In genomic region chr2:10301946-10302478, GRCh38 we compare ENCODE assay signal across 8 cellular contexts. TPM values are rescaled to one million over a fixed set of nuclear protein-coding genes. Genes with fewer than 3 reads are reported as not detected.
A peak's percentile ranks its signal among the peaks of the same experiment; 100 is the strongest.
DNase-seq lines count a peak whose midpoint lies in the region; ATAC-seq and TF ChIP-seq lines count a peak whose summit lies in the region.

No MANE protein-coding gene starts in this region.

- peak overlapping the region; percentile 67 for H3K4me3 Mint-ChIP-seq in activated CD4-positive, alpha-beta T cell treated with anti-CD3 and anti-CD28 coated beads for 36 hours
- H3K4me3 Mint-ChIP-seq in stimulated activated memory B cell treated with anti-CD40 and anti-IgM and Interleukin-4, amounts not matched to agents 10 μg/mL and 1 μg/mL and 100 μg/mL, for 72 hours: peak overlapping the region; percentile 60

- intact Hi-C loops in activated CD4-positive, alpha-beta T cell treated with anti-CD3 and anti-CD28 coated beads for 36 hours (cut with DNase I, micrococcal nuclease): loop anchor here (1.0 to 10.0 kb wide), 15 partner anchors 29 to 1467 kb away; partner anchors contain the start of genes ODC1 (in 2 of the 2), CPSF3 (in 1 of the 2), GRHL1 (in 1 of the 2) and ITGB1BP1 (in 1 of the 2)

- peak overlapping the region; percentile 65 for H3K27ac Mint-ChIP-seq in activated CD4-positive, alpha-beta T cell treated with anti-CD3 and anti-CD28 coated beads for 36 hours
- peak overlapping the region; percentile 74 for H3K27ac Mint-ChIP-seq in stimulated activated memory B cell treated with anti-CD40 and anti-IgM and Interleukin-4, amounts not matched to agents 10 μg/mL and 1 μg/mL and 100 μg/mL, for 72 hours

- H3K36me3 Mint-ChIP-seq in activated CD4-positive, alpha-beta T cell treated with anti-CD3 and anti-CD28 coated beads for 36 hours (ENCODE audit: low read depth): peaks cover 7% of the 10 kb centered on the region
- no peaks in the 10 kb centered on the region for H3K36me3 Mint-ChIP-seq in stimulated activated memory B cell treated with anti-CD40 and anti-IgM and Interleukin-4, amounts not matched to agents 10 μg/mL and 1 μg/mL and 100 μg/mL, for 72 hours

- H3K9ac ChIP-seq in iPS-15b (ENCODE audit: low read depth, low read length): peak overlapping the region; percentile 37

- ATAC-seq in activated CD4-positive, alpha-beta T cell treated with anti-CD3 and anti-CD28 coated beads for 36 hours: no peak
- ATAC-seq in stimulated activated memory B cell treated with anti-CD40 and anti-IgM and Interleukin-4, amounts not matched to agents 10 μg/mL and 1 μg/mL and 100 μg/mL, for 72 hours: no peak
- ATAC-seq in HG03139 (IDR thresholded peaks at IDR 0.05; ENCODE audit: unreplicated experiment): no peak

- TF ChIP-seq CTCF in WI38 (IDR thresholded peaks at IDR 0.05; ENCODE audit: low read depth, low read length): no peak

- POLR2A ChIA-PET in activated CD4-positive, alpha-beta T cell treated with anti-CD3 and anti-CD28 coated beads for 36 hours (lab: Charles Lee): interaction anchor here (0.6 to 2.4 kb wide), 7 partner anchors 30 to 196 kb away, joined by 3 to 10 read pairs (median 3); no protein-coding TSS in a partner anchor

- peaks cover 43% of the 10 kb centered on the region for H3K27me3 ChIP-seq in iPS-15b (ENCODE audit: control insufficient read depth, insufficient read depth, low read length)

- peaks cover 65% of the 10 kb centered on the region for H3K4me1 Mint-ChIP-seq in activated CD4-positive, alpha-beta T cell treated with anti-CD3 and anti-CD28 coated beads for 36 hours
- peaks cover 70% of the 10 kb centered on the region for H3K4me1 Mint-ChIP-seq in stimulated activated memory B cell treated with anti-CD40 and anti-IgM and Interleukin-4, amounts not matched to agents 10 μg/mL and 1 μg/mL and 100 μg/mL, for 72 hours

- H3K9me3 ChIP-seq in iPS-15b (ENCODE audit: control insufficient read depth, insufficient read depth, low read length): no peaks in the 10 kb centered on the region

- H3K4me3 ChIP-seq in WI38 (ENCODE audit: low read depth, low read length) (peak overlapping the region; percentile 49; the same call in 1 of the 2 replicates), iPS-15b (ENCODE audit: low read depth, low read length) (peak overlapping the region; percentile 56)

- H3K9me3 Mint-ChIP-seq in activated CD4-positive, alpha-beta T cell treated with anti-CD3 and anti-CD28 coated beads for 36 hours (ENCODE audit: low read depth): peaks cover 3% of the 10 kb centered on the region
- H3K9me3 Mint-ChIP-seq in stimulated activated memory B cell treated with anti-CD40 and anti-IgM and Interleukin-4, amounts not matched to agents 10 μg/mL and 1 μg/mL and 100 μg/mL, for 72 hours: no peaks in the 10 kb centered on the region

- no peaks in the 10 kb centered on the region for H3K27me3 Mint-ChIP-seq in activated CD4-positive, alpha-beta T cell treated with anti-CD3 and anti-CD28 coated beads for 36 hours
- H3K27me3 Mint-ChIP-seq in stimulated activated memory B cell treated with anti-CD40 and anti-IgM and Interleukin-4, amounts not matched to agents 10 μg/mL and 1 μg/mL and 100 μg/mL, for 72 hours: no peaks in the 10 kb centered on the region

- peaks cover 2% of the 10 kb centered on the region for H3K4me1 ChIP-seq in iPS-15b (ENCODE audit: control insufficient read depth, insufficient read depth, low read length)

- no peaks in the 10 kb centered on the region for H3K36me3 ChIP-seq in iPS-15b (ENCODE audit: control insufficient read depth, insufficient read depth, low read length)

- peak; percentile 51 for DNase-seq in activated CD4-positive, alpha-beta T cell treated with anti-CD3 and anti-CD28 coated beads for 36 hours
- no peak for DNase-seq in activated CD4-positive, alpha-beta T cell treated with anti-CD3 and anti-CD28 coated beads, Interleukin-2, amount 50 U/mL, for 1 hour
- no peak for DNase-seq in RPMI8226
- DNase-seq in NK-92 (lab: John Stamatoyannopoulos, UW; ENCODE audit: unreplicated experiment): no peak

- CTCF ChIA-PET in activated CD4-positive, alpha-beta T cell treated with anti-CD3 and anti-CD28 coated beads for 36 hours (lab: Charles Lee): interaction anchor here (0.6 to 10.3 kb wide), 13 partner anchors 12 to 1330 kb away, joined by 3 to 88 read pairs (median 4); no protein-coding TSS in a partner anchor

RNA-seq across cellular contexts. Expression of gene HPCAL1, which starts 0.7 kb away (rescaled TPM):
- 100 to 1,000 TPM; 109 to 114 TPM for total RNA-seq in activated CD4-positive, alpha-beta T cell treated with anti-CD3 and anti-CD28 coated beads for 36 hours
